Comparison of ENCODE assay signal across 9 cellular contexts in the genomic region with DNA sequence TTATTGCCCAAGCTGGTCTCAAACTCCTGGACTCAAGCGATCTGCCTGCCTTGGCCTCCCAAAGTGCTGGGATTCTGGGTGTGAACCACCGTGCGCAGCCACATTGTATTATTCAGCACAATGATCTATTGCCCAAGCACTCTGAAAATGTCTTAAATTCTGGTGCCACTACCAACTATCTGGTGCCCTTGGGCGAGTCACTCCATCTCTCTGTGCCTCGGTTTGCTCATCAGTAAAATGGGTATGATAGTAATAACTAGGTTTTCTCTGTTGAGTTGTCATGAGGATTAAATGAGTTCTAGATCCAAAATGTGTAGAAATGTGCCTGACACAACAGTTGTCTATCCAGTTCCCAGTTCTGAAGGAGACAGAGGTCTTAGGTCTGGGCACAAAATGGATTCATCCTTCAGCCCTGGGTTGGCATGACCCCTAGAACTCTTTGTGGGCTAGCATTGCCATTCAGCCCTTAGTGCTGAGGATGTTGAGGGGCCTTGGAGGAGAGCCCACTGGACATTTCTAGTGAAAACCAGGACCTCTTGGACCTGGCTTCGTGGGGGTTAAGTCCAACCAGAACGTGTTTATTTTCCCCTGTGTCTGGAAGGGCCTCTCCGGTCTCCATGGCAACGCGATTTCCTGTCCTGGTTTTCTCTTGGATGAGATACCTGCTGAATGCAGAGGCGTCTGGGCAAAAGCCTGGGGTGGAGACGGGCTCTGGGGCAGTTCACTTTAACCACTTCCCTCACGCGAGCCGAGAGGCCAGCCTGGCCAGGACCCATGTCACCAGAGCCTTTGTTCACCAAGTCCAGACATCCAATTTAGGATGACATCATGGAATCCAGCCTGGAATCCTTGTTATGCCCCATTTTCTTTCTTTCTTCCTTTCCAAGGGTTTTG. TPM values are rescaled to one million over a fixed set of nuclear protein-coding genes. Genes with fewer than 3 reads are reported as not detected.
DNase-seq lines count a peak whose midpoint lies in the region; ATAC-seq and TF ChIP-seq lines count a peak whose summit lies in the region.
"Had no signal": no experiment of that assay in that cellular context is flagged by ENCODE, and none has a peak within 500 bp of the region (broad histone marks: within the 10 kb centered on the region; RNA-seq: fewer than 3 reads in every experiment).

No MANE protein-coding gene starts in this region.

- H3K4me3 Mint-ChIP-seq in activated T-cell treated with anti-CD3 and anti-CD28 coated beads, Interleukin-2, amount 50 U/mL, for 24 hours = no peak overlapping the region
- H3K4me3 Mint-ChIP-seq in activated CD8-positive, alpha-beta T cell treated with anti-CD3 and anti-CD28 coated beads for 36 hours = no peak overlapping the region
- H3K4me3 Mint-ChIP-seq: memory B cell had no signal

- H2BK15ac ChIP-seq in IMR-90 (ENCODE audit: low read depth, low read length) = peak overlapping the region; percentile 96

- no peaks in the 10 kb centered on the region for H3K79me1 ChIP-seq in IMR-90 (ENCODE audit: low read depth in 1 of 2, low read length in 2 of 2)

- H3K14ac ChIP-seq in IMR-90 (replicated peaks; ENCODE audit: low read depth, low read length) = peak overlapping the region; percentile 62

- peak; percentile 64 for ATAC-seq in IMR-90 (ENCODE audit: low read depth)
- no peak for ATAC-seq in GM21447 (IDR thresholded peaks at IDR 0.05; ENCODE audit: unreplicated experiment)
- no peak for ATAC-seq in HG03159 (IDR thresholded peaks at IDR 0.05; ENCODE audit: unreplicated experiment)
- no peak for ATAC-seq in activated CD8-positive, alpha-beta T cell treated with anti-CD3 and anti-CD28 coated beads for 36 hours

- no peaks in the 10 kb centered on the region for H3K36me3 ChIP-seq in IMR-90 (ENCODE audit: control insufficient read depth, insufficient read depth, low read length)
- H3K36me3 ChIP-seq in stomach smooth muscle (ENCODE audit: control insufficient read depth in 2 of 2, insufficient read depth in 2 of 2, low read length in 2 of 2) = no peaks in the 10 kb centered on the region

- H3K23ac ChIP-seq in IMR-90 (ENCODE audit: low read depth, low read length) = peak overlapping the region; percentile 77; the same call in 1 of the 2 replicates

- H3K4me1 Mint-ChIP-seq in activated T-cell treated with anti-CD3 and anti-CD28 coated beads, Interleukin-2, amount 50 U/mL, for 24 hours (ENCODE audit: low read depth) = peaks cover 4% of the 10 kb centered on the region
- peaks cover 2% of the 10 kb centered on the region for H3K4me1 Mint-ChIP-seq in activated CD8-positive, alpha-beta T cell treated with anti-CD3 and anti-CD28 coated beads for 36 hours (ENCODE audit: low read depth)

- peaks cover 13% of the 10 kb centered on the region for H3K4me1 ChIP-seq in IMR-90 (ENCODE audit: control insufficient read depth, insufficient read depth, low read length)
- H3K4me1 ChIP-seq in stomach smooth muscle (ENCODE audit: control insufficient read depth, insufficient read depth, low read length) = peaks cover 14% of the 10 kb centered on the region

- no peak for TF ChIP-seq RAD21 in IMR-90 (IDR thresholded peaks at IDR 0.05; ENCODE audit: low read length)

- H3K27me3 Mint-ChIP-seq in activated T-cell treated with anti-CD3 and anti-CD28 coated beads, Interleukin-2, amount 50 U/mL, for 24 hours = peaks cover 18% of the 10 kb centered on the region
- H3K27me3 Mint-ChIP-seq in activated CD8-positive, alpha-beta T cell treated with anti-CD3 and anti-CD28 coated beads for 36 hours = peaks cover 11% of the 10 kb centered on the region

- TF ChIP-seq CTCF in IMR-90 (conservative IDR thresholded peaks at IDR 0.05; ENCODE audit: low read depth, low read length) = no peak
- TF ChIP-seq CTCF in activated CD8-positive, alpha-beta T cell treated with anti-CD3 and anti-CD28 coated beads for 36 hours (IDR thresholded peaks at IDR 0.05) = no peak

- H3K27ac ChIP-seq in IMR-90 (ENCODE audit: insufficient read depth, low read length) (peak overlapping the region; percentile 76), stomach smooth muscle (ENCODE audit: low read length) (peak overlapping the region; percentile 41)

- no peaks in the 10 kb centered on the region for H3K9me3 Mint-ChIP-seq in activated T-cell treated with anti-CD3 and anti-CD28 coated beads, Interleukin-2, amount 50 U/mL, for 24 hours
- peaks cover 1% of the 10 kb centered on the region for H3K9me3 Mint-ChIP-seq in activated CD8-positive, alpha-beta T cell treated with anti-CD3 and anti-CD28 coated beads for 36 hours

- H4K20me1 ChIP-seq in IMR-90 (ENCODE audit: insufficient read depth, low read length) = no peaks in the 10 kb centered on the region

- H2BK5ac ChIP-seq in IMR-90 (ENCODE audit: low read depth, low read length, poor library complexity, severe bottlenecking) = peak overlapping the region; percentile 80

- peak; percentile 82 for DNase-seq in IMR-90
- DNase-seq in brain pericyte (ENCODE audit: low read depth, low spot score) = peak; percentile 10
- peak; percentile 85 for DNase-seq in iris pigment epithelial cell (ENCODE audit: low read depth)
- DNase-seq in activated T-cell treated with anti-CD3 and anti-CD28 coated beads, Interleukin-2, amount 50 U/mL, for 24 hours = no peak
- no peak for DNase-seq in activated CD8-positive, alpha-beta T cell treated with anti-CD3 and anti-CD28 coated beads for 36 hours

- H4K5ac ChIP-seq in IMR-90 (ENCODE audit: low read depth, low read length) = peak overlapping the region; percentile 85

- intact Hi-C loops in IMR-90 (cut with micrococcal nuclease) = loop anchor here (2.0 to 5.0 kb wide), 2 partner anchors 15 to 38 kb away; no protein-coding TSS in a partner anchor
- intact Hi-C loops in activated CD8-positive, alpha-beta T cell treated with anti-CD3 and anti-CD28 coated beads for 36 hours (cut with micrococcal nuclease) = no loop called here

- H4K8ac ChIP-seq in IMR-90 (ENCODE audit: low read depth in 2 of 2, low read length in 2 of 2) = peak overlapping the region; percentile 58 to 92

- H2AK9ac ChIP-seq in IMR-90 (replicated peaks; ENCODE audit: low read depth, low read length, poor library complexity) = peak overlapping the region; percentile 33

- H3K4me3 ChIP-seq in IMR-90 (ENCODE audit: insufficient read depth, low read depth, low read length) = no peak overlapping the region
- H3K4me3 ChIP-seq in stomach smooth muscle (ENCODE audit: low read length in 2 of 2) = peak overlapping the region in 1 of 2 donors; percentile 58

- no TSS peak for BruUV-seq in IMR-90 (replicated peaks; lab: Mats Ljungman, UMichigan)

- no peak for TF ChIP-seq POLR2A in IMR-90 (IDR thresholded peaks at IDR 0.05; ENCODE audit: low read depth, low read length)

- peak overlapping the region; percentile 73 for H3K18ac ChIP-seq in IMR-90 (ENCODE audit: low read depth, low read length)

- peak overlapping the region; percentile 87 for H2BK20ac ChIP-seq in IMR-90 (ENCODE audit: low read depth, low read length)

- H2AFZ ChIP-seq in IMR-90 (replicated peaks; ENCODE audit: low read length, poor library complexity) = peak overlapping the region; percentile 87

- no peak overlapping the region for H3K9ac ChIP-seq in IMR-90 (ENCODE audit: low read depth, low read length)
- H3K9ac ChIP-seq in stomach smooth muscle (ENCODE audit: low read length in 2 of 2) = no peak overlapping the region

- in situ Hi-C loops in IMR-90 (cut with MboI; ENCODE audit: low sequenced_read_pairs) = no loop called here

- H3K4me2 ChIP-seq in IMR-90 (ENCODE audit: low read depth, low read length) = peak overlapping the region; percentile 66

- CTCF ChIA-PET in IMR-90 (lab: Yijun Ruan, JAX) = no interaction called here
- CTCF ChIA-PET in activated CD8-positive, alpha-beta T cell treated with anti-CD3 and anti-CD28 coated beads for 36 hours (lab: Charles Lee) = no interaction called here

- 56% methylated on average over 5 of the region's 15 CpGs; no CpG with 5 or more reads in 1 of the 2 experiments for WGBS in IMR-90 (ENCODE audit: extremely low coverage in 2 of 2, insufficient read length in 1 of 2), 2 experiments

- H2BK120ac ChIP-seq in IMR-90 (ENCODE audit: low read depth, low read length) = peak overlapping the region; percentile 89

- dilution Hi-C loops in IMR-90 (cut with HindIII; ENCODE audit: low sequenced_read_pairs, unreplicated experiment) = no loop called here

- POLR2A ChIA-PET in IMR-90 (lab: Charles Lee; ENCODE audit: unreplicated experiment) = no interaction called here
- POLR2A ChIA-PET in activated CD8-positive, alpha-beta T cell treated with anti-CD3 and anti-CD28 coated beads for 36 hours (lab: Charles Lee) = interaction anchor here (1.0 kb wide), 1 partner anchor 46 kb away, joined by 3 read pairs; no protein-coding TSS in a partner anchor

- peaks cover 12% of the 10 kb centered on the region; the same call in 1 of the 2 replicates for H3K9me1 ChIP-seq in IMR-90 (ENCODE audit: insufficient read depth, low read length)

- H4K91ac ChIP-seq in IMR-90 (ENCODE audit: insufficient read depth, low read depth, low read length) = peak overlapping the region; percentile 72

- no peaks in the 10 kb centered on the region for H3K36me3 Mint-ChIP-seq in activated T-cell treated with anti-CD3 and anti-CD28 coated beads, Interleukin-2, amount 50 U/mL, for 24 hours (ENCODE audit: low read depth)
- no peaks in the 10 kb centered on the region for H3K36me3 Mint-ChIP-seq in activated CD8-positive, alpha-beta T cell treated with anti-CD3 and anti-CD28 coated beads for 36 hours (ENCODE audit: low read depth)

- H3K56ac ChIP-seq in IMR-90 (ENCODE audit: extremely low read depth, insufficient read depth, low read length) = peak overlapping the region; percentile 70

- H3K9me3 ChIP-seq in IMR-90 (ENCODE audit: control insufficient read depth, insufficient read depth, low read length) (no peaks in the 10 kb centered on the region), stomach smooth muscle (ENCODE audit: control insufficient read depth in 2 of 2, low read length in 2 of 2) (no peaks in the 10 kb centered on the region)

- H3K4ac ChIP-seq in IMR-90 (ENCODE audit: low read depth, low read length) = peak overlapping the region; percentile 71

- no peak overlapping the region for H3K27ac Mint-ChIP-seq in activated T-cell treated with anti-CD3 and anti-CD28 coated beads, Interleukin-2, amount 50 U/mL, for 24 hours
- no peak overlapping the region for H3K27ac Mint-ChIP-seq in activated CD8-positive, alpha-beta T cell treated with anti-CD3 and anti-CD28 coated beads for 36 hours
- H3K27ac Mint-ChIP-seq: memory B cell had no signal

- H3K27me3 ChIP-seq in IMR-90 (ENCODE audit: control insufficient read depth, insufficient read depth, low read length) = no peaks in the 10 kb centered on the region
- H3K27me3 ChIP-seq in stomach smooth muscle (ENCODE audit: control insufficient read depth in 1 of 2, insufficient read depth in 2 of 2, low read length in 2 of 2) = no peaks in the 10 kb centered on the region

- peak overlapping the region; percentile 74 for H2AK5ac ChIP-seq in IMR-90 (ENCODE audit: low read depth, low read length)

TF ChIP-seq in IMR-90, 13 proteins besides CTCF, POLR2A, EP300 and RAD21 (continues in another document):
- TF ChIP-seq RCOR1 (IDR thresholded peaks at IDR 0.05; ENCODE audit: insufficient replicate concordance, low read length) = no peak

RNA-seq across cellular contexts. Expression of a gene that starts 43.7 kb away (rescaled TPM):
- 32.4 and 36.9 TPM in 2 replicates for total RNA-seq in IMR-90 (2012; rRNA removed)
- 37.3 and 42.3 TPM in 2 replicates for polyA plus RNA-seq in IMR-90 (2012; rRNA removed)
- polyA plus RNA-seq in IMR-90 (2012; cell fraction: cytosol; rRNA removed) = 15.0 and 15.5 TPM in 2 replicates
- 99.8 and 215 TPM in 2 replicates for polyA plus RNA-seq in IMR-90 (2012; cell fraction: nucleus; rRNA removed; ENCODE audit: low replicate concordance)
- 10 to 100 TPM; 27.7 to 28.9 TPM for total RNA-seq in activated CD8-positive, alpha-beta T cell treated with anti-CD3 and anti-CD28 coated beads for 36 hours

Comparison
In these comparisons a context has a peak if more than half of its experiments do, and no peak if none do; other contexts are left out.
1. DNase-seq: peak in IMR-90 (single experiment), brain pericyte (single experiment) and iris pigment epithelial cell (single experiment); none in activated T-cell treated with anti-CD3 and anti-CD28 coated beads, Interleukin-2, amount 50 U/mL, for 24 hours (single experiment) and activated CD8-positive, alpha-beta T cell treated with anti-CD3 and anti-CD28 coated beads for 36 hours (single experiment).